ENCODE assay signal across 11 cellular contexts in the genomic region with DNA sequence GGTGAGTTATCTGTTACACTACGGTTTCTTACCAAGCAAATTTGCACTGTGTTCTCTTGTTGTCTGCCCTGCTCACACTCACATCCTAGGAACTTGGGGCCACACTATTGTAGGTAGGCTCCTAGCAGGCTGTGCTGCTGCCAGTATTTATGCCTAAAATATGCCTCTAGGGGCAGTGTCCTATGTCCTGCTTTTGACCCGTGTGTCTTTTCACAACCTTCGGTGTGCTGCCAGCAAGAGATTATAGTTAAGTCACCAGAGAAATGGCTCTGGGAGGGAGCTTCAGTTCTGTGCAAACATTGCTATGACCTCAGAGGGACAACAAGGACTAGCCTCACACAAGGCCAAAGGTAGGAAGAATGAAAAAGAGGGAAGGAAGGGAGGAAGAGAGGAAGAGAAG. TPM values are rescaled to one million over a fixed set of nuclear protein-coding genes. Genes with fewer than 3 reads are reported as not detected.
DNase-seq lines count a peak whose midpoint lies in the region; ATAC-seq and TF ChIP-seq lines count a peak whose summit lies in the region.
"Had no signal": no experiment of that assay in that cellular context is flagged by ENCODE, and none has a peak within 500 bp of the region (broad histone marks: within the 10 kb centered on the region; RNA-seq: fewer than 3 reads in every experiment).

No MANE protein-coding gene starts in this region.

- no peaks in the 10 kb centered on the region for H3K36me3 ChIP-seq in endodermal cell (ENCODE audit: control insufficient read depth, insufficient read depth, low read length)
- no peaks in the 10 kb centered on the region for H3K36me3 ChIP-seq in left ventricle myocardium inferior

- H3K4me1 Mint-ChIP-seq in endodermal cell = no peaks in the 10 kb centered on the region

- peak; percentile 78 for TF ChIP-seq CTCF in endodermal cell (conservative IDR thresholded peaks at IDR 0.05)
- no peak for TF ChIP-seq CTCF in left ventricle myocardium inferior (IDR thresholded peaks at IDR 0.05; ENCODE audit: borderline replicate concordance)

- H3K27ac ChIP-seq in endodermal cell (ENCODE audit: low read depth, low read length) (no peak overlapping the region), left ventricle myocardium inferior (replicated peaks) (no peak overlapping the region)

- peaks cover 5% of the 10 kb centered on the region for H3K27me3 Mint-ChIP-seq in endodermal cell (ENCODE audit: insufficient read depth)

- 19 to 53% methylated on average over 2 to 3 of the region's 3 CpGs for WGBS in endodermal cell (ENCODE audit: insufficient coverage in 1 of 2, insufficient read length in 1 of 2), 2 experiments

- peak; percentile 43 for DNase-seq in DMS 273 (lab: John Stamatoyannopoulos, UW; ENCODE audit: unreplicated experiment)
- DNase-seq in Kasumi-1 (lab: John Stamatoyannopoulos, UW) = peak; percentile 19 to 31
- DNase-seq in endodermal cell = peak; percentile 67
- no peak for DNase-seq in NK-92 (lab: John Stamatoyannopoulos, UW; ENCODE audit: unreplicated experiment)
- no peak for DNase-seq in left ventricle myocardium inferior
- DNase-seq in stimulated activated naive CD4-positive, alpha-beta T cell treated with Interleukin-2 at 50 U/mL for 16 hours (lab: John Stamatoyannopoulos, UW) = no peak
- DNase-seq in posterior vena cava (ENCODE audit: low spot score) = no peak
- DNase-seq: IMR-90 had no signal

- H3K4me1 ChIP-seq in endodermal cell (ENCODE audit: control insufficient read depth, insufficient read depth, low read length) (no peaks in the 10 kb centered on the region), left ventricle myocardium inferior (no peaks in the 10 kb centered on the region)

- H3K4me3 Mint-ChIP-seq in endodermal cell = no peak overlapping the region
- H3K4me3 Mint-ChIP-seq: stimulated activated naive CD8-positive, alpha-beta T cell treated with anti-CD3 and anti-CD28 coated beads, Interleukin-15, Interleukin-2, amounts not matched to agents 100 ng/mL and 50 ng/mL, for 24 hours had no signal

- H3K9ac ChIP-seq in endodermal cell (ENCODE audit: extremely low read depth, low read length, poor library complexity, severe bottlenecking) = no peak overlapping the region

- H3K4me3 ChIP-seq in endodermal cell (ENCODE audit: low read length) = no peak overlapping the region
- no peak overlapping the region for H3K4me3 ChIP-seq in left ventricle myocardium inferior

- no peaks in the 10 kb centered on the region for H3K27me3 ChIP-seq in endodermal cell (ENCODE audit: control insufficient read depth, insufficient read depth, low read length, poor library complexity, severe bottlenecking)
- peaks cover 13% of the 10 kb centered on the region for H3K27me3 ChIP-seq in left ventricle myocardium inferior (ENCODE audit: low read depth)

- H3K9me3 ChIP-seq in endodermal cell (ENCODE audit: control insufficient read depth, low read length) (no peaks in the 10 kb centered on the region), left ventricle myocardium inferior (replicated peaks) (no peaks in the 10 kb centered on the region)

- no peaks in the 10 kb centered on the region for H3K9me3 Mint-ChIP-seq in endodermal cell
- H3K9me3 Mint-ChIP-seq: stimulated activated naive CD8-positive, alpha-beta T cell treated with anti-CD3 and anti-CD28 coated beads, Interleukin-15, Interleukin-2, amounts not matched to agents 100 ng/mL and 50 ng/mL, for 24 hours had no signal

- no peak overlapping the region for H3K27ac Mint-ChIP-seq in endodermal cell
- H3K27ac Mint-ChIP-seq: stimulated activated naive CD8-positive, alpha-beta T cell treated with anti-CD3 and anti-CD28 coated beads, Interleukin-15, Interleukin-2, amounts not matched to agents 100 ng/mL and 50 ng/mL, for 24 hours had no signal

- ATAC-seq in GM21390 (IDR thresholded peaks at IDR 0.05; ENCODE audit: unreplicated experiment) = peak; percentile 90

- intact Hi-C loops in left ventricle myocardium inferior (cut with micrococcal nuclease) = no loop called here
- intact Hi-C loops in posterior vena cava (cut with DNase I) = no loop called here

- H3K36me3 Mint-ChIP-seq in endodermal cell (ENCODE audit: low read depth) = no peaks in the 10 kb centered on the region

RNA-seq across cellular contexts. Expression of gene TAAR5, which starts 8.9 kb away (rescaled TPM):
- not detected for total RNA-seq in endodermal cell
- polyA plus RNA-seq in endodermal cell (2013, experiment 1 of 2) = not detected
- not detected for polyA plus RNA-seq in endodermal cell (2013, experiment 2 of 2)
- not detected for total RNA-seq in left ventricle myocardium inferior
- not detected for total RNA-seq in posterior vena cava
- total RNA-seq: fibroblast of lung, IMR-90 had no signal
- polyA plus RNA-seq: fibroblast of lung, IMR-90 had no signal

RNA-seq across cellular contexts. Expression of gene TAAR2, which starts 25.6 kb away (rescaled TPM):
- not detected for total RNA-seq in endodermal cell
- polyA plus RNA-seq in endodermal cell (2013, experiment 1 of 2) = not detected
- polyA plus RNA-seq in endodermal cell (2013, experiment 2 of 2) = not detected
- not detected for total RNA-seq in left ventricle myocardium inferior
- total RNA-seq in posterior vena cava = not detected
- total RNA-seq: fibroblast of lung, IMR-90 had no signal
- polyA plus RNA-seq: fibroblast of lung, IMR-90 had no signal

RNA-seq across cellular contexts. Expression of gene TAAR6, which starts 28.4 kb away (rescaled TPM):
- total RNA-seq in endodermal cell (not detected), left ventricle myocardium inferior (not detected), posterior vena cava (not detected)
- polyA plus RNA-seq in endodermal cell (2013, experiment 1 of 2) = not detected
- not detected for polyA plus RNA-seq in endodermal cell (2013, experiment 2 of 2)
- total RNA-seq: fibroblast of lung, IMR-90 had no signal
- polyA plus RNA-seq: fibroblast of lung, IMR-90 had no signal

RNA-seq across cellular contexts. Expression of gene TAAR8, which starts 46.0 kb away (rescaled TPM):
- total RNA-seq in endodermal cell (not detected), left ventricle myocardium inferior (not detected), posterior vena cava (not detected)
- not detected for polyA plus RNA-seq in endodermal cell (2013, experiment 1 of 2)
- not detected for polyA plus RNA-seq in endodermal cell (2013, experiment 2 of 2)
- total RNA-seq: fibroblast of lung, IMR-90 had no signal
- polyA plus RNA-seq: fibroblast of lung, IMR-90 had no signal

Comparison
In these comparisons a context has a peak if more than half of its experiments do, and no peak if none do; other contexts are left out.
1. DNase-seq: peak in DMS 273 (single experiment), Kasumi-1 (2 of 2) and endodermal cell (single experiment); none in NK-92 (single experiment), left ventricle myocardium inferior (single experiment), stimulated activated naive CD4-positive, alpha-beta T cell treated with Interleukin-2 at 50 U/mL for 16 hours (single experiment) and posterior vena cava (single experiment).